ENCODE assay signal across 8 cellular contexts in genomic region chr9:129336601-129337286, GRCh38.
DNase-seq lines count a peak whose midpoint lies in the region; ATAC-seq and TF ChIP-seq lines count a peak whose summit lies in the region.

No MANE protein-coding gene starts in this region.

- no peaks in the 10 kb centered on the region for H3K36me3 Mint-ChIP-seq in activated T-cell treated with anti-CD3 and anti-CD28 coated beads, Interleukin-2, amount 50 U/mL, for 4 hours (ENCODE audit: insufficient read depth)

- no peak for DNase-seq in HCT116 (ENCODE audit: low read depth, low spot score)
- DNase-seq in activated T-cell treated with anti-CD3 and anti-CD28 coated beads, Interleukin-2, amount 50 U/mL, for 4 hours: peak; percentile 14
- DNase-seq in fibroblast of mammary gland (ENCODE audit: low read depth): peak; percentile 44
- peak in 9 of 10 donors; percentile 41 to 94 (median 64) for DNase-seq in posterior cingulate gyrus
- no peak for DNase-seq in NCI-H345 treated with DMSO at 0.1 percent for 48 hours (lab: John Stamatoyannopoulos, UW; ENCODE audit: unreplicated experiment)
- DNase-seq in NOMO-1 (lab: John Stamatoyannopoulos, UW; ENCODE audit: unreplicated experiment in 2 of 2): no peak

- RAD21 ChIA-PET in HCT116 (lab: Charles Lee; ENCODE audit: low non-redundant PET in 1 of 2, low total read pairs in 2 of 2, uncharacterized antibody in 2 of 2, unreplicated experiment in 2 of 2): no interaction called here

- TF ChIP-seq POLR2A in HCT116 (IDR thresholded peaks at IDR 0.05; ENCODE audit: borderline replicate concordance, extremely low read depth, insufficient read depth, insufficient read length): no peak

- H3K9ac ChIP-seq in HCT116 (ENCODE audit: low read length): peak overlapping the region; percentile 76; the same call in 1 of the 2 replicates

- POLR2A ChIA-PET in HCT116 (lab: Charles Lee): interaction anchor here (1.6 to 3.6 kb wide), 3 partner anchors 20 to 163 kb away, joined by 4 to 28 read pairs (median 21); partner anchors contain the start of gene IER5L

- ATAC-seq in HCT116 (no peak), HG02884 (IDR thresholded peaks at IDR 0.05; ENCODE audit: unreplicated experiment) (no peak), HG03039 (IDR thresholded peaks at IDR 0.05; ENCODE audit: unreplicated experiment) (no peak)
- ATAC-seq in activated T-cell treated with anti-CD3 and anti-CD28 coated beads, Interleukin-2, amount 50 U/mL, for 4 hours: peak; percentile 61 to 69

- H3K36me3 ChIP-seq in HCT116 (ENCODE audit: control insufficient read depth in 1 of 2, insufficient read depth in 2 of 2, low read length in 2 of 2): no peaks in the 10 kb centered on the region

- H2AFZ ChIP-seq in HCT116 (ENCODE audit: low read depth, low read length, poor library complexity, severe bottlenecking): no peak overlapping the region

- H3K27me3 Mint-ChIP-seq in activated T-cell treated with anti-CD3 and anti-CD28 coated beads, Interleukin-2, amount 50 U/mL, for 4 hours (ENCODE audit: low read depth): peaks cover 9% of the 10 kb centered on the region

- peaks cover 21% of the 10 kb centered on the region for H3K4me1 Mint-ChIP-seq in activated T-cell treated with anti-CD3 and anti-CD28 coated beads, Interleukin-2, amount 50 U/mL, for 4 hours (ENCODE audit: low read depth)

- H3K4me3 ChIP-seq in HCT116 (replicated peaks in 1 of 2; ENCODE audit: low read depth in 1 of 2, low read length in 2 of 2) (no peak overlapping the region), fibroblast of mammary gland (ENCODE audit: control insufficient read depth, low read depth, low read length) (peak overlapping the region; percentile 6)

- no peaks in the 10 kb centered on the region for H3K27me3 ChIP-seq in HCT116 (ENCODE audit: insufficient read depth, low read length)

- H3K9me3 ChIP-seq in HCT116 (ENCODE audit: control insufficient read depth in 1 of 2, insufficient read depth in 1 of 2, low read depth in 1 of 2, low read length in 2 of 2): peaks cover 0 to 1% of the 10 kb centered on the region in 2 experiments; a peak in 1 of 4 replicates

- peak overlapping the region; percentile 80 for H3K4me3 Mint-ChIP-seq in activated T-cell treated with anti-CD3 and anti-CD28 coated beads, Interleukin-2, amount 50 U/mL, for 4 hours

- no peak for TF ChIP-seq RAD21 in HCT116 (IDR thresholded peaks at IDR 0.05; ENCODE audit: low read depth)

- CTCF ChIA-PET in HCT116 (lab: Charles Lee): no interaction called here

- BruUV-seq in HCT116 (replicated peaks; lab: Mats Ljungman, UMichigan): no TSS peak

- H3K4me1 ChIP-seq in HCT116 (ENCODE audit: control insufficient read depth in 1 of 2, insufficient read depth in 2 of 2, low read length in 2 of 2): peaks cover 54 to 72% of the 10 kb centered on the region in 2 experiments

- peak overlapping the region; percentile 89 for H3K4me2 ChIP-seq in HCT116 (ENCODE audit: low read length)

- TF ChIP-seq CTCF in HCT116 (IDR thresholded peaks at IDR 0.05 in 2 of 3, conservative IDR thresholded peaks at IDR 0.05 in 1 of 3; ENCODE audit: borderline replicate concordance in 1 of 3, insufficient read depth in 1 of 3, low read depth in 2 of 3, low read length in 2 of 3) (no peak), fibroblast of mammary gland (conservative IDR thresholded peaks at IDR 0.05; ENCODE audit: control insufficient read depth, insufficient read depth, low read depth, low read length) (no peak)

- H3K9me2 ChIP-seq in HCT116 (ENCODE audit: insufficient read depth): no peaks in the 10 kb centered on the region

- H4K20me1 ChIP-seq in HCT116 (ENCODE audit: insufficient read depth): no peaks in the 10 kb centered on the region

- no peaks in the 10 kb centered on the region for H3K79me2 ChIP-seq in HCT116 (ENCODE audit: insufficient read depth, low read length)

- no peaks in the 10 kb centered on the region for H3K9me3 Mint-ChIP-seq in activated T-cell treated with anti-CD3 and anti-CD28 coated beads, Interleukin-2, amount 50 U/mL, for 4 hours

- peak overlapping the region; percentile 100 for H3K27ac ChIP-seq in HCT116 (ENCODE audit: low read depth, low read length)

- intact Hi-C loops in HCT116 (cut with micrococcal nuclease): no loop called here
- intact Hi-C loops in posterior cingulate gyrus (cut with DNase I): loop anchor here (10.0 kb wide), 1 partner anchor 148 kb away; no protein-coding TSS in a partner anchor

TF ChIP-seq in HCT116, 20 proteins besides CTCF, POLR2A, EP300 and RAD21:
- no peak for TF ChIP-seq MAX (IDR thresholded peaks at IDR 0.05)
- TF ChIP-seq ZBTB33 (IDR thresholded peaks at IDR 0.05; ENCODE audit: extremely low read depth, insufficient replicate concordance, low read length): no peak
- no peak for TF ChIP-seq ELF1 (IDR thresholded peaks at IDR 0.05; ENCODE audit: borderline replicate concordance, low read depth)
- TF ChIP-seq JUND (IDR thresholded peaks at IDR 0.05): no peak
- TF ChIP-seq SP1 (IDR thresholded peaks at IDR 0.05; ENCODE audit: low read depth): no peak
- TF ChIP-seq FOSL1 (IDR thresholded peaks at IDR 0.05; ENCODE audit: low read depth): no peak
- no peak for TF ChIP-seq SRF (IDR thresholded peaks at IDR 0.05; ENCODE audit: low read depth)
- no peak for TF ChIP-seq CEBPB (IDR thresholded peaks at IDR 0.05; ENCODE audit: low read depth)
- no peak for TF ChIP-seq EGR1 (IDR thresholded peaks at IDR 0.05; ENCODE audit: low read depth)
- TF ChIP-seq ZNF274 (IDR thresholded peaks at IDR 0.05; ENCODE audit: low read depth, low read length): no peak
- TF ChIP-seq YY1 (IDR thresholded peaks at IDR 0.05; ENCODE audit: extremely low read depth, insufficient replicate concordance, low read depth, low read length): no peak
- no peak for TF ChIP-seq ZFX (IDR thresholded peaks at IDR 0.05)

Comparison
In these comparisons a context has a peak if more than half of its experiments do, and no peak if none do; other contexts are left out.
1. ATAC-seq: peak in activated T-cell treated with anti-CD3 and anti-CD28 coated beads, Interleukin-2, amount 50 U/mL, for 4 hours (2 of 2); none in HCT116 (single experiment), HG02884 (single experiment) and HG03039 (single experiment).
2. DNase-seq: peak in activated T-cell treated with anti-CD3 and anti-CD28 coated beads, Interleukin-2, amount 50 U/mL, for 4 hours (single experiment), fibroblast of mammary gland (single experiment) and posterior cingulate gyrus (9 of 10); none in HCT116 (single experiment), NCI-H345 treated with DMSO at 0.1 percent for 48 hours (single experiment) and NOMO-1 (0 of 2).